8 cellular contexts compared by ENCODE assay signal in genomic region chr19:45510352-45510751, GRCh38. TPM values are rescaled to one million over a fixed set of nuclear protein-coding genes. Genes with fewer than 3 reads are reported as not detected.
DNase-seq lines count a peak whose midpoint lies in the region; ATAC-seq, FAIRE-seq and TF ChIP-seq lines count a peak whose summit lies in the region.
"Not testable (repeated sequence)": the region's sequence is repeated elsewhere in the genome, so short reads cannot be mapped to it uniquely, and the experiment has no call there.

No MANE protein-coding gene starts in this region.

- TF ChIP-seq EP300 in GM12878 (IDR thresholded peaks at IDR 0.05; ENCODE audit: borderline replicate concordance in 1 of 2, control insufficient read depth in 1 of 2, low read depth in 2 of 2, low read length in 2 of 2); sigmoid colon (IDR thresholded peaks at IDR 0.05); upper lobe of left lung (IDR thresholded peaks at IDR 0.05): not testable (repeated sequence)

- BruUV-seq in GM12878 (replicated peaks; lab: Mats Ljungman, UMichigan) = not testable (repeated sequence)

- not testable (repeated sequence) for H3K9me3 ChIP-seq in CD4-positive, alpha-beta T cell (ENCODE audit: control insufficient read depth, low read length); Peyer's patch; GM12878 (replicated peaks; ENCODE audit: control insufficient read depth, insufficient read depth, low read length); heart right ventricle; muscle layer of duodenum (ENCODE audit: control insufficient read depth in 1 of 2, low read length in 2 of 2); sigmoid colon; upper lobe of left lung

- not testable (repeated sequence) for H3K4me3 ChIP-seq in Peyer's patch; muscle layer of duodenum (ENCODE audit: low read depth in 1 of 2, low read length in 2 of 2)
- H3K4me3 ChIP-seq in GM12878 (peak overlapping the region; percentile 99), heart right ventricle (peak overlapping the region in 5 of 10 donors; percentile 88 to 100 (median 97)), sigmoid colon (peak overlapping the region in 3 of 4 donors; percentile 99 to 100 (median 100)), upper lobe of left lung (peak overlapping the region in 2 of 4 donors; percentile 94 to 100)

- CTCF ChIA-PET in CD4-positive, alpha-beta T cell (lab: Charles Lee) = interaction anchor here (1.0 to 1.6 kb wide), 4 partner anchors 25 to 132 kb away, joined by 3 to 6 read pairs (median 4); no protein-coding TSS in a partner anchor
- CTCF ChIA-PET in GM12878 (lab: Yijun Ruan, JAX) = interaction anchor here (0.8 to 2.1 kb wide), 5 partner anchors 32 to 182 kb away, joined by 3 to 9 read pairs (median 4); partner anchors contain the start of genes OPA3 and QPCTL

- not testable (repeated sequence) for H3K27ac ChIP-seq in CD4-positive, alpha-beta T cell (ENCODE audit: low read depth, low read length)
- peak overlapping the region in 3 of 4 donors; percentile 5 to 98 (median 93) for H3K27ac ChIP-seq in Peyer's patch
- peak overlapping the region; percentile 98 for H3K27ac ChIP-seq in GM12878 (ENCODE audit: control insufficient read depth, insufficient read depth)
- peak overlapping the region in 7 of 10 donors; percentile 84 to 99 (median 98) for H3K27ac ChIP-seq in heart right ventricle
- H3K27ac ChIP-seq in muscle layer of duodenum (ENCODE audit: low read length) = peak overlapping the region; percentile 78
- peak overlapping the region; percentile 94 to 99 (median 98) for H3K27ac ChIP-seq in sigmoid colon
- peak overlapping the region in 3 of 4 donors; percentile 89 to 97 (median 95) for H3K27ac ChIP-seq in upper lobe of left lung

- H3K4me1 Mint-ChIP-seq in CD4-positive, alpha-beta T cell (ENCODE audit: low read depth) = peaks cover 71% of the 10 kb centered on the region
- H3K4me1 Mint-ChIP-seq in activated T-cell treated with anti-CD3 and anti-CD28 coated beads, Interleukin-2, amount 50 U/mL, for 24 hours (ENCODE audit: low read depth) = peaks cover 72% of the 10 kb centered on the region

- RAD21 ChIA-PET in GM12878 (lab: Charles Lee; ENCODE audit: unreplicated experiment) = interaction anchor here (1.0 to 1.3 kb wide), 3 partner anchors 9 to 132 kb away, joined by 3 to 5 read pairs (median 3); no protein-coding TSS in a partner anchor

- not testable (repeated sequence) for H3K9me3 Mint-ChIP-seq in CD4-positive, alpha-beta T cell; activated T-cell treated with anti-CD3 and anti-CD28 coated beads, Interleukin-2, amount 50 U/mL, for 24 hours

- H3K4me3 Mint-ChIP-seq in CD4-positive, alpha-beta T cell = peak overlapping the region; percentile 98
- H3K4me3 Mint-ChIP-seq in activated T-cell treated with anti-CD3 and anti-CD28 coated beads, Interleukin-2, amount 50 U/mL, for 24 hours = peak overlapping the region; percentile 94

- H2AFZ ChIP-seq in GM12878 (ENCODE audit: control insufficient read depth, low read depth, low read length) = not testable (repeated sequence)

- not testable (repeated sequence) for TF ChIP-seq POLR2A in Peyer's patch (IDR thresholded peaks at IDR 0.05); GM12878 (IDR thresholded peaks at IDR 0.05; ENCODE audit: low read depth, low read length); sigmoid colon (IDR thresholded peaks at IDR 0.05); upper lobe of left lung (IDR thresholded peaks at IDR 0.05)

- not testable (repeated sequence) for H3K36me3 ChIP-seq in Peyer's patch; GM12878 (ENCODE audit: control insufficient read depth in 2 of 2, insufficient read depth in 2 of 2, low read length in 1 of 2); muscle layer of duodenum (ENCODE audit: control insufficient read depth in 1 of 2, insufficient read depth in 2 of 2, low read length in 2 of 2); sigmoid colon; upper lobe of left lung
- peaks cover 0 to 21% (median 0%) of the 10 kb centered on the region in 9 donors for H3K36me3 ChIP-seq in heart right ventricle

- WGBS in GM12878 (ENCODE audit: insufficient coverage, insufficient replicate concordance, low lambda C conversion rate, missing lambda C conversion rate) = 24% methylated on average over 11 of the region's 11 CpGs
- WGBS in heart right ventricle, 2 donors = 78 to 87% methylated on average over 11 of the region's 11 CpGs
- 73 to 84% methylated on average over 11 of the region's 11 CpGs for WGBS in sigmoid colon, 2 donors
- 86 to 89% methylated on average over 11 of the region's 11 CpGs for WGBS in upper lobe of left lung, 2 donors

- SMC1A ChIA-PET in GM12878 (lab: Charles Lee; ENCODE audit: uncharacterized antibody, unreplicated experiment) = interaction anchor here (0.8 to 1.2 kb wide), 3 partner anchors 17 to 132 kb away, joined by 3 to 6 read pairs (median 4); no protein-coding TSS in a partner anchor

- peak overlapping the region; percentile 98 for H3K9ac ChIP-seq in GM12878 (ENCODE audit: control insufficient read depth, insufficient read depth, low read length)

- H3K27ac Mint-ChIP-seq in CD4-positive, alpha-beta T cell = peak overlapping the region; percentile 75
- H3K27ac Mint-ChIP-seq in activated T-cell treated with anti-CD3 and anti-CD28 coated beads, Interleukin-2, amount 50 U/mL, for 24 hours = peak overlapping the region; percentile 95

- not testable (repeated sequence) for H4K20me1 ChIP-seq in GM12878 (ENCODE audit: control insufficient read depth, insufficient read depth)

- not testable (repeated sequence) for FAIRE-seq in GM12878 (lab: Jason Lieb, UNC)

- TF ChIP-seq CTCF in CD4-positive, alpha-beta T cell (IDR thresholded peaks at IDR 0.05); Peyer's patch (IDR thresholded peaks at IDR 0.05); GM12878 (IDR thresholded peaks at IDR 0.05 in 2 of 3, conservative IDR thresholded peaks at IDR 0.05 in 1 of 3; ENCODE audit: control insufficient read depth in 2 of 3, extremely low read depth in 1 of 3, insufficient read depth in 1 of 3, low read depth in 3 of 3, low read length in 3 of 3); heart right ventricle (IDR thresholded peaks at IDR 0.05); sigmoid colon (IDR thresholded peaks at IDR 0.05); upper lobe of left lung (IDR thresholded peaks at IDR 0.05): not testable (repeated sequence)

- ATAC-seq in CD4-positive, alpha-beta T cell (ENCODE audit: poor library complexity); GM12878; heart right ventricle; upper lobe of left lung (ENCODE audit: low FRiP score in 2 of 2): not testable (repeated sequence)

- not testable (repeated sequence) for DNase-seq in CD4-positive, alpha-beta T cell; Peyer's patch; activated T-cell treated with anti-CD3 and anti-CD28 coated beads, Interleukin-2, amount 50 U/mL, for 24 hours; GM12878 (ENCODE audit: low read depth, low spot score); heart right ventricle; sigmoid colon; upper lobe of left lung

- TF ChIP-seq RAD21 in GM12878 (IDR thresholded peaks at IDR 0.05; ENCODE audit: insufficient read depth, low read depth, low read length) = not testable (repeated sequence)

- POLR2A ChIA-PET in CD4-positive, alpha-beta T cell (lab: Charles Lee) = interaction anchor here (0.9 to 1.3 kb wide), 4 partner anchors 11 to 135 kb away, joined by 3 to 4 read pairs (median 4); partner anchors contain the start of genes FOSB, OPA3 and PPM1N
- POLR2A ChIA-PET in GM12878 (lab: Charles Lee) = interaction anchor here (0.6 to 2.0 kb wide), 7 partner anchors 12 to 199 kb away, joined by 3 to 14 read pairs (median 4); partner anchors contain the start of genes EML2, PPM1N, QPCTL and RTN2

- not testable (repeated sequence) for H3K27me3 Mint-ChIP-seq in CD4-positive, alpha-beta T cell; activated T-cell treated with anti-CD3 and anti-CD28 coated beads, Interleukin-2, amount 50 U/mL, for 24 hours

- H3K4me2 ChIP-seq in GM12878 (ENCODE audit: control insufficient read depth, insufficient read depth) = peak overlapping the region; percentile 99; the same call in 1 of the 2 replicates

- H3K36me3 Mint-ChIP-seq in CD4-positive, alpha-beta T cell (ENCODE audit: low read depth) = peaks cover 24% of the 10 kb centered on the region
- H3K36me3 Mint-ChIP-seq in activated T-cell treated with anti-CD3 and anti-CD28 coated beads, Interleukin-2, amount 50 U/mL, for 24 hours (ENCODE audit: low read depth) = peaks cover 46% of the 10 kb centered on the region

- in situ Hi-C loops in GM12878 (cut with MboI) = not testable (repeated sequence)

- peaks cover 87% of the 10 kb centered on the region for H3K79me2 ChIP-seq in GM12878 (ENCODE audit: control insufficient read depth, insufficient read depth, low read length)

- H3K4me1 ChIP-seq in Peyer's patch (peaks cover 0 to 70% (median 28%) of the 10 kb centered on the region in 4 donors), GM12878 (ENCODE audit: control insufficient read depth, insufficient read depth, low read length) (peaks cover 42% of the 10 kb centered on the region), heart right ventricle (peaks cover 9 to 70% (median 57%) of the 10 kb centered on the region in 9 donors), muscle layer of duodenum (ENCODE audit: control insufficient read depth in 1 of 2, insufficient read depth in 2 of 2, low read length in 2 of 2) (peaks cover 3 to 40% of the 10 kb centered on the region in 2 donors), sigmoid colon (peaks cover 0 to 64% (median 63%) of the 10 kb centered on the region in 4 donors), upper lobe of left lung (peaks cover 43 to 74% (median 59%) of the 10 kb centered on the region in 4 donors)

- not testable (repeated sequence) for H3K27me3 ChIP-seq in CD4-positive, alpha-beta T cell (ENCODE audit: control insufficient read depth, insufficient read depth, low read length); Peyer's patch; GM12878 (replicated peaks in 1 of 2; ENCODE audit: control insufficient read depth in 2 of 2, insufficient read depth in 2 of 2, low read length in 1 of 2); heart right ventricle; muscle layer of duodenum (ENCODE audit: low read depth, low read length); sigmoid colon; upper lobe of left lung

- intact Hi-C loops in CD4-positive, alpha-beta T cell (cut with DNase I, micrococcal nuclease); GM12878 (cut with micrococcal nuclease; ENCODE audit: unreplicated experiment); heart right ventricle (cut with DNase I); sigmoid colon (cut with DNase I): not testable (repeated sequence)

RNA-seq across cellular contexts. Expression of gene VASP, which starts 3.1 kb away (rescaled TPM):
- 10 to 100 TPM; 49.9 to 55.5 TPM for total RNA-seq in CD4-positive, alpha-beta T cell
- total RNA-seq in Peyer's patch = 100 to 1,000 TPM in 3 of 4 donors, 10 to 100 TPM in 1; 81.7 to 123 (median 112) TPM
- 67.3 and 71.5 TPM in 2 replicates for total RNA-seq in GM12878 (2013; cell fraction: nucleolus; rRNA removed)
- 220 and 298 TPM in 2 replicates for total RNA-seq in GM12878 (2014; rRNA removed)
- 84.2 and 95.6 TPM in 2 replicates for total RNA-seq in GM12878 (2014; rRNA removed; fragmentation: Illumina TruSeq; extraction: Trizol)
- total RNA-seq in GM12878 (2021) = 217 and 228 TPM in 2 replicates
- 35.0 TPM for polyA plus RNA-seq in GM12878 (2011; ENCODE audit: low read depth)
- 59.1 and 74.0 TPM in 2 replicates for polyA plus RNA-seq in GM12878 (2011; rRNA removed)
- polyA plus RNA-seq in GM12878 (2011; cell fraction: cytosol; rRNA removed) = 87.1 and 124 TPM in 2 replicates
- 95.6 and 133 TPM in 2 replicates for polyA plus RNA-seq in GM12878 (2011; cell fraction: nucleus; rRNA removed)
- 73.2 and 77.3 TPM in 2 replicates for polyA plus RNA-seq in GM12878 (2012)
- 98.4 and 139 TPM in 2 replicates for polyA plus RNA-seq in GM12878 (2014; fragmentation: Illumina TruSeq; extraction: Trizol)
- polyA plus RNA-seq in GM12878 (2014; fragmentation: Nextera tagmentation; extraction: Ambion mirVana) = 10 to 100 TPM; 19.5 to 27.5 TPM
- polyA plus RNA-seq in GM12878 (2014; rRNA removed) = 188 and 276 TPM in 2 replicates
- polyA plus RNA-seq in GM12878 (2016; fragmentation: Nextera tagmentation; extraction: Ambion mirVana) = 10 to 100 TPM; 39.8 to 50.4 TPM
- polyA minus RNA-seq in GM12878 (2011; rRNA and poly(A)+ RNA removed) = 43.7 and 84.4 TPM in 2 replicates
- polyA minus RNA-seq in GM12878 (2011; cell fraction: cytosol; rRNA and poly(A)+ RNA removed) = 58.4 and 68.9 TPM in 2 replicates
- polyA minus RNA-seq in GM12878 (2011; cell fraction: nucleus; rRNA and poly(A)+ RNA removed) = 42.8 and 79.8 TPM in 2 replicates
- 10 to 100 TPM; 24.9 to 78.6 (median 42.3) TPM for total RNA-seq in heart right ventricle
- 10 to 100 TPM; 62.3 to 70.0 TPM for polyA plus RNA-seq in heart right ventricle
- total RNA-seq in sigmoid colon = 100 to 1,000 TPM; 101 to 205 (median 128) TPM
- polyA plus RNA-seq in sigmoid colon = 100 to 1,000 TPM; 160 to 223 (median 164) TPM
- total RNA-seq in upper lobe of left lung = 100 to 1,000 TPM in 4 of 6 donors, 10 to 100 TPM in 2; 68.1 to 266 (median 143) TPM

RNA-seq across cellular contexts. Expression of gene PPM1N, which starts 12.1 kb away (rescaled TPM):
- 1 to 10 TPM; 3.3 to 3.5 TPM for total RNA-seq in CD4-positive, alpha-beta T cell
- total RNA-seq in Peyer's patch = 1 to 10 TPM in 2 of 4 donors, not detected in 2; 1.5 to 1.7 TPM
- total RNA-seq in GM12878 (2013; cell fraction: nucleolus; rRNA removed) = 2.0 and 2.5 TPM in 2 replicates
- 3.4 and 4.1 TPM in 2 replicates for total RNA-seq in GM12878 (2014; rRNA removed)
- total RNA-seq in GM12878 (2014; rRNA removed; fragmentation: Illumina TruSeq; extraction: Trizol) = 2.9 and 4.0 TPM in 2 replicates
- total RNA-seq in GM12878 (2021) = 3.5 and 4.1 TPM in 2 replicates
- 3.8 TPM for polyA plus RNA-seq in GM12878 (2011; ENCODE audit: low read depth)
- 1.6 and 1.7 TPM in 2 replicates for polyA plus RNA-seq in GM12878 (2011; rRNA removed)
- 1.5 and 3.1 TPM in 2 replicates for polyA plus RNA-seq in GM12878 (2011; cell fraction: cytosol; rRNA removed)
- polyA plus RNA-seq in GM12878 (2011; cell fraction: nucleus; rRNA removed) = 1.8 and 2.5 TPM in 2 replicates
- 3.9 and 4.9 TPM in 2 replicates for polyA plus RNA-seq in GM12878 (2012)
- 3.6 and 5.4 TPM in 2 replicates for polyA plus RNA-seq in GM12878 (2014; fragmentation: Illumina TruSeq; extraction: Trizol)
- polyA plus RNA-seq in GM12878 (2014; fragmentation: Nextera tagmentation; extraction: Ambion mirVana) = 1 to 10 TPM; 4.6 to 4.7 TPM
- 5.3 and 5.4 TPM in 2 replicates for polyA plus RNA-seq in GM12878 (2014; rRNA removed)
- 1 to 10 TPM; 2.6 to 3.2 TPM for polyA plus RNA-seq in GM12878 (2016; fragmentation: Nextera tagmentation; extraction: Ambion mirVana)
- polyA minus RNA-seq in GM12878 (2011; rRNA and poly(A)+ RNA removed) = 1.1 TPM in 1 of 2 replicates, not detected in the other
- polyA minus RNA-seq in GM12878 (2011; cell fraction: cytosol; rRNA and poly(A)+ RNA removed) = not detected in 2 replicates
- polyA minus RNA-seq in GM12878 (2011; cell fraction: nucleus; rRNA and poly(A)+ RNA removed) = 0.24 and 0.86 TPM in 2 replicates
- total RNA-seq in heart right ventricle = 1 to 10 TPM in 1 of 10 donors, under 1 TPM in 4, not detected in 5; 0.32 to 3.6 (median 0.57) TPM
- under 1 TPM; 0.51 to 0.68 TPM for polyA plus RNA-seq in heart right ventricle
- total RNA-seq in sigmoid colon = 1 to 10 TPM; 1.2 to 2.5 (median 2.2) TPM
- 1 to 10 TPM; 3.0 to 4.2 (median 3.5) TPM for polyA plus RNA-seq in sigmoid colon
- total RNA-seq in upper lobe of left lung = 1 to 10 TPM in 3 of 6 donors, under 1 TPM in 2, not detected in 1; 0.89 to 6.3 (median 1.1) TPM

RNA-seq across cellular contexts. Expression of gene RTN2, which starts 13.5 kb away (rescaled TPM):
- total RNA-seq in CD4-positive, alpha-beta T cell = under 1 TPM; 0.60 to 0.70 TPM
- total RNA-seq in Peyer's patch (10 to 100 TPM in 1 of 4 donors, 1 to 10 TPM in 2, under 1 TPM in 1; 0.53 to 42.1 (median 4.3) TPM), GM12878 (2014; rRNA removed) (4.0 and 5.2 TPM in 2 replicates), GM12878 (2014; rRNA removed; fragmentation: Illumina TruSeq; extraction: Trizol) (3.4 and 4.2 TPM in 2 replicates), GM12878 (2021) (9.7 and 11.6 TPM in 2 replicates), heart right ventricle (10 to 100 TPM; 15.9 to 33.7 (median 21.8) TPM), sigmoid colon (10 to 100 TPM; 15.0 to 23.5 (median 19.2) TPM), upper lobe of left lung (10 to 100 TPM in 3 of 6 donors, 1 to 10 TPM in 3; 5.2 to 17.8 (median 11.1) TPM)
- total RNA-seq in GM12878 (2013; cell fraction: nucleolus; rRNA removed) = 6.8 and 7.8 TPM in 2 replicates
- polyA plus RNA-seq in GM12878 (2011; ENCODE audit: low read depth) = 20.8 TPM
- polyA plus RNA-seq in GM12878 (2011; rRNA removed) (1.1 and 2.6 TPM in 2 replicates), GM12878 (2014; fragmentation: Illumina TruSeq; extraction: Trizol) (5.5 and 5.9 TPM in 2 replicates), GM12878 (2014; fragmentation: Nextera tagmentation; extraction: Ambion mirVana) (under 1 TPM; 0.32 to 0.42 TPM), GM12878 (2014; rRNA removed) (10.3 and 11.0 TPM in 2 replicates), GM12878 (2016; fragmentation: Nextera tagmentation; extraction: Ambion mirVana) (1 to 10 TPM; 4.8 to 4.9 TPM), heart right ventricle (10 to 100 TPM; 11.1 to 13.3 TPM), sigmoid colon (10 to 100 TPM in 2 of 3 donors, 1 to 10 TPM in 1; 9.5 to 15.0 (median 12.0) TPM)
- 4.2 and 4.4 TPM in 2 replicates for polyA plus RNA-seq in GM12878 (2011; cell fraction: cytosol; rRNA removed)
- polyA plus RNA-seq in GM12878 (2011; cell fraction: nucleus; rRNA removed) = 3.1 and 4.2 TPM in 2 replicates
- 18.2 and 18.6 TPM in 2 replicates for polyA plus RNA-seq in GM12878 (2012)
- 2.0 and 2.3 TPM in 2 replicates for polyA minus RNA-seq in GM12878 (2011; rRNA and poly(A)+ RNA removed)
- polyA minus RNA-seq in GM12878 (2011; cell fraction: cytosol; rRNA and poly(A)+ RNA removed) = 1.7 and 1.8 TPM in 2 replicates
- polyA minus RNA-seq in GM12878 (2011; cell fraction: nucleus; rRNA and poly(A)+ RNA removed) = 1.8 and 2.8 TPM in 2 replicates

RNA-seq across cellular contexts. Expression of gene FOSB, which starts 42.6 kb away (rescaled TPM):
- 100 to 1,000 TPM; 422 to 424 TPM for total RNA-seq in CD4-positive, alpha-beta T cell
- total RNA-seq in Peyer's patch (10 to 100 TPM in 2 of 4 donors, 1 to 10 TPM in 1, under 1 TPM in 1; 0.85 to 56.1 (median 9.6) TPM), GM12878 (2014; rRNA removed) (0.11 and 0.44 TPM in 2 replicates), GM12878 (2014; rRNA removed; fragmentation: Illumina TruSeq; extraction: Trizol) (0.14 and 0.31 TPM in 2 replicates), GM12878 (2021) (0.56 and 0.69 TPM in 2 replicates), heart right ventricle (10 to 100 TPM in 2 of 10 donors, 1 to 10 TPM in 7, under 1 TPM in 1; 0.39 to 54.5 (median 4.9) TPM), sigmoid colon (10 to 100 TPM in 3 of 4 donors, 1 to 10 TPM in 1; 1.1 to 28.1 (median 23.1) TPM), upper lobe of left lung (100 to 1,000 TPM in 2 of 6 donors, 10 to 100 TPM in 2, 1 to 10 TPM in 1, not detected in 1; 8.8 to 152 (median 94.9) TPM)
- 2.5 and 2.8 TPM in 2 replicates for total RNA-seq in GM12878 (2013; cell fraction: nucleolus; rRNA removed)
- 0.52 TPM for polyA plus RNA-seq in GM12878 (2011; ENCODE audit: low read depth)
- polyA plus RNA-seq in GM12878 (2011; rRNA removed) (0.13 and 0.20 TPM in 2 replicates), GM12878 (2014; fragmentation: Illumina TruSeq; extraction: Trizol) (0.28 and 0.35 TPM in 2 replicates), GM12878 (2014; fragmentation: Nextera tagmentation; extraction: Ambion mirVana) (under 1 TPM; 0.06 to 0.07 TPM), GM12878 (2014; rRNA removed) (0.24 and 0.34 TPM in 2 replicates), GM12878 (2016; fragmentation: Nextera tagmentation; extraction: Ambion mirVana) (under 1 TPM; 0.29 to 0.45 TPM), heart right ventricle (1 to 10 TPM; 2.1 to 5.5 TPM), sigmoid colon (10 to 100 TPM in 1 of 3 donors, 1 to 10 TPM in 2; 3.7 to 11.0 (median 5.4) TPM)
- 0.25 and 0.34 TPM in 2 replicates for polyA plus RNA-seq in GM12878 (2011; cell fraction: cytosol; rRNA removed)
- 1.6 and 1.8 TPM in 2 replicates for polyA plus RNA-seq in GM12878 (2011; cell fraction: nucleus; rRNA removed)
- polyA plus RNA-seq in GM12878 (2012) = 0.83 and 1.1 TPM in 2 replicates
- polyA minus RNA-seq in GM12878 (2011; rRNA and poly(A)+ RNA removed) = 1.8 and 2.5 TPM in 2 replicates
- polyA minus RNA-seq in GM12878 (2011; cell fraction: cytosol; rRNA and poly(A)+ RNA removed) = not detected in 2 replicates
- polyA minus RNA-seq in GM12878 (2011; cell fraction: nucleus; rRNA and poly(A)+ RNA removed) = 3.9 and 7.5 TPM in 2 replicates
